Comparison of ENCODE assay signal across 1 cellular context in the genomic region with DNA sequence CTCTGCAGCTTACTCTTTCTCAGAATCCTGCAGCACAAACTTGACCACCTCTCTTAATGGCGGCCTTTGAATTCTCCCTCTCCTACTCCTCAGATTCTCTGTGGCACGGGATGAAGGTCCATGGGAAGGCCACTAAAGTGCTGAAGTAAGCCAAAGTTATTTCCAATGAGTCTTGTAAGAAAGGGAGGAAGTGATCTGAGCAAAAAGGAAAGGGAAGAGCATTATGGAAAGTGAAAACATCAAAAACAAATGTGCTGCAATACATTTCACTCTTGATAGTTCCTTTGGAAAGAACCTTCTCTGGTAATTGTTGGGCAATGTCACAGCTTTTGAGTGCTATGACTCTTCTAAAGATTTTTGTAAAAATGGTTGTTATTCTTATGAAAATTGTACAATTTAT.
TF ChIP-seq lines count a peak whose summit lies in the region.

No MANE protein-coding gene starts in this region.

TF ChIP-seq in GM23338, 12 proteins besides CTCF, POLR2A, EP300 and RAD21:
- TF ChIP-seq ZNF114 (CRISPR knock-in tag; IDR thresholded peaks at IDR 0.05) (no peak), EZH2phosphoT487 (IDR thresholded peaks at IDR 0.05; ENCODE audit: unreplicated experiment) (no peak)
- TF ChIP-seq, protein P1, sequence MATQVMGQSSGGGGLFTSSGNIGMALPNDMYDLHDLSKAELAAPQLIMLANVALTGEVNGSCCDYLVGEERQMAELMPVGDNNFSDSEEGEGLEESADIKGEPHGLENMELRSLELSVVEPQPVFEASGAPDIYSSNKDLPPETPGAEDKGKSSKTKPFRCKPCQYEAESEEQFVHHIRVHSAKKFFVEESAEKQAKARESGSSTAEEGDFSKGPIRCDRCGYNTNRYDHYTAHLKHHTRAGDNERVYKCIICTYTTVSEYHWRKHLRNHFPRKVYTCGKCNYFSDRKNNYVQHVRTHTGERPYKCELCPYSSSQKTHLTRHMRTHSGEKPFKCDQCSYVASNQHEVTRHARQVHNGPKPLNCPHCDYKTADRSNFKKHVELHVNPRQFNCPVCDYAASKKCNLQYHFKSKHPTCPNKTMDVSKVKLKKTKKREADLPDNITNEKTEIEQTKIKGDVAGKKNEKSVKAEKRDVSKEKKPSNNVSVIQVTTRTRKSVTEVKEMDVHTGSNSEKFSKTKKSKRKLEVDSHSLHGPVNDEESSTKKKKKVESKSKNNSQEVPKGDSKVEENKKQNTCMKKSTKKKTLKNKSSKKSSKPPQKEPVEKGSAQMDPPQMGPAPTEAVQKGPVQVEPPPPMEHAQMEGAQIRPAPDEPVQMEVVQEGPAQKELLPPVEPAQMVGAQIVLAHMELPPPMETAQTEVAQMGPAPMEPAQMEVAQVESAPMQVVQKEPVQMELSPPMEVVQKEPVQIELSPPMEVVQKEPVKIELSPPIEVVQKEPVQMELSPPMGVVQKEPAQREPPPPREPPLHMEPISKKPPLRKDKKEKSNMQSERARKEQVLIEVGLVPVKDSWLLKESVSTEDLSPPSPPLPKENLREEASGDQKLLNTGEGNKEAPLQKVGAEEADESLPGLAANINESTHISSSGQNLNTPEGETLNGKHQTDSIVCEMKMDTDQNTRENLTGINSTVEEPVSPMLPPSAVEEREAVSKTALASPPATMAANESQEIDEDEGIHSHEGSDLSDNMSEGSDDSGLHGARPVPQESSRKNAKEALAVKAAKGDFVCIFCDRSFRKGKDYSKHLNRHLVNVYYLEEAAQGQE (IDR thresholded peaks at IDR 0.05; ENCODE audit: unreplicated experiment) = no peak
- TF ChIP-seq, protein P2, sequence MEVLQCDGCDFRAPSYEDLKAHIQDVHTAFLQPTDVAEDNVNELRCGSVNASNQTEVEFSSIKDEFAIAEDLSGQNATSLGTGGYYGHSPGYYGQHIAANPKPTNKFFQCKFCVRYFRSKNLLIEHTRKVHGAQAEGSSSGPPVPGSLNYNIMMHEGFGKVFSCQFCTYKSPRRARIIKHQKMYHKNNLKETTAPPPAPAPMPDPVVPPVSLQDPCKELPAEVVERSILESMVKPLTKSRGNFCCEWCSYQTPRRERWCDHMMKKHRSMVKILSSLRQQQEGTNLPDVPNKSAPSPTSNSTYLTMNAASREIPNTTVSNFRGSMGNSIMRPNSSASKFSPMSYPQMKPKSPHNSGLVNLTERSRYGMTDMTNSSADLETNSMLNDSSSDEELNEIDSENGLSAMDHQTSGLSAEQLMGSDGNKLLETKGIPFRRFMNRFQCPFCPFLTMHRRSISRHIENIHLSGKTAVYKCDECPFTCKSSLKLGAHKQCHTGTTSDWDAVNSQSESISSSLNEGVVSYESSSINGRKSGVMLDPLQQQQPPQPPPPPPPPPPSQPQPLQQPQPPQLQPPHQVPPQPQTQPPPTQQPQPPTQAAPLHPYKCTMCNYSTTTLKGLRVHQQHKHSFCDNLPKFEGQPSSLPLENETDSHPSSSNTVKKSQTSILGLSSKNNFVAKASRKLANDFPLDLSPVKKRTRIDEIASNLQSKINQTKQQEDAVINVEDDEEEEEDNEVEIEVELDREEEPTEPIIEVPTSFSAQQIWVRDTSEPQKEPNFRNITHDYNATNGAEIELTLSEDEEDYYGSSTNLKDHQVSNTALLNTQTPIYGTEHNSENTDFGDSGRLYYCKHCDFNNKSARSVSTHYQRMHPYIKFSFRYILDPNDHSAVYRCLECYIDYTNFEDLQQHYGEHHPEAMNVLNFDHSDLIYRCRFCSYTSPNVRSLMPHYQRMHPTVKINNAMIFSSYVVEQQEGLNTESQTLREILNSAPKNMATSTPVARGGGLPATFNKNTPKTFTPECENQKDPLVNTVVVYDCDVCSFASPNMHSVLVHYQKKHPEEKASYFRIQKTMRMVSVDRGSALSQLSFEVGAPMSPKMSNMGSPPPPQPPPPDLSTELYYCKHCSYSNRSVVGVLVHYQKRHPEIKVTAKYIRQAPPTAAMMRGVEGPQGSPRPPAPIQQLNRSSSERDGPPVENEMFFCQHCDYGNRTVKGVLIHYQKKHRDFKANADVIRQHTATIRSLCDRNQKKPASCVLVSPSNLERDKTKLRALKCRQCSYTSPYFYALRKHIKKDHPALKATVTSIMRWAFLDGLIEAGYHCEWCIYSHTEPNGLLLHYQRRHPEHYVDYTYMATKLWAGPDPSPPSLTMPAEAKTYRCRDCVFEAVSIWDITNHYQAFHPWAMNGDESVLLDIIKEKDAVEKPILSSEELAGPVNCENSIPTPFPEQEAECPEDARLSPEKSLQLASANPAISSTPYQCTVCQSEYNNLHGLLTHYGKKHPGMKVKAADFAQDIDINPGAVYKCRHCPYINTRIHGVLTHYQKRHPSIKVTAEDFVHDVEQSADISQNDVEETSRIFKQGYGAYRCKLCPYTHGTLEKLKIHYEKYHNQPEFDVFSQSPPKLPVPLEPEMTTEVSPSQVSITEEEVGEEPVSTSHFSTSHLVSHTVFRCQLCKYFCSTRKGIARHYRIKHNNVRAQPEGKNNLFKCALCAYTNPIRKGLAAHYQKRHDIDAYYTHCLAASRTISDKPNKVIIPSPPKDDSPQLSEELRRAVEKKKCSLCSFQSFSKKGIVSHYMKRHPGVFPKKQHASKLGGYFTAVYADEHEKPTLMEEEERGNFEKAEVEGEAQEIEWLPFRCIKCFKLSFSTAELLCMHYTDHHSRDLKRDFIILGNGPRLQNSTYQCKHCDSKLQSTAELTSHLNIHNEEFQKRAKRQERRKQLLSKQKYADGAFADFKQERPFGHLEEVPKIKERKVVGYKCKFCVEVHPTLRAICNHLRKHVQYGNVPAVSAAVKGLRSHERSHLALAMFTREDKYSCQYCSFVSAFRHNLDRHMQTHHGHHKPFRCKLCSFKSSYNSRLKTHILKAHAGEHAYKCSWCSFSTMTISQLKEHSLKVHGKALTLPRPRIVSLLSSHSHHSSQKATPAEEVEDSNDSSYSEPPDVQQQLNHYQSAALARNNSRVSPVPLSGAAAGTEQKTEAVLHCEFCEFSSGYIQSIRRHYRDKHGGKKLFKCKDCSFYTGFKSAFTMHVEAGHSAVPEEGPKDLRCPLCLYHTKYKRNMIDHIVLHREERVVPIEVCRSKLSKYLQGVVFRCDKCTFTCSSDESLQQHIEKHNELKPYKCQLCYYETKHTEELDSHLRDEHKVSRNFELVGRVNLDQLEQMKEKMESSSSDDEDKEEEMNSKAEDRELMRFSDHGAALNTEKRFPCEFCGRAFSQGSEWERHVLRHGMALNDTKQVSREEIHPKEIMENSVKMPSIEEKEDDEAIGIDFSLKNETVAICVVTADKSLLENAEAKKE (CRISPR knock-in tag; IDR thresholded peaks at IDR 0.05) = no peak
- TF ChIP-seq, protein P3, sequence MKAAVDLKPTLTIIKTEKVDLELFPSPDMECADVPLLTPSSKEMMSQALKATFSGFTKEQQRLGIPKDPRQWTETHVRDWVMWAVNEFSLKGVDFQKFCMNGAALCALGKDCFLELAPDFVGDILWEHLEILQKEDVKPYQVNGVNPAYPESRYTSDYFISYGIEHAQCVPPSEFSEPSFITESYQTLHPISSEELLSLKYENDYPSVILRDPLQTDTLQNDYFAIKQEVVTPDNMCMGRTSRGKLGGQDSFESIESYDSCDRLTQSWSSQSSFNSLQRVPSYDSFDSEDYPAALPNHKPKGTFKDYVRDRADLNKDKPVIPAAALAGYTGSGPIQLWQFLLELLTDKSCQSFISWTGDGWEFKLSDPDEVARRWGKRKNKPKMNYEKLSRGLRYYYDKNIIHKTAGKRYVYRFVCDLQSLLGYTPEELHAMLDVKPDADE (IDR thresholded peaks at IDR 0.05) = no peak
